Comparison of ENCODE assay signal across 1 cellular context in the genomic region with DNA sequence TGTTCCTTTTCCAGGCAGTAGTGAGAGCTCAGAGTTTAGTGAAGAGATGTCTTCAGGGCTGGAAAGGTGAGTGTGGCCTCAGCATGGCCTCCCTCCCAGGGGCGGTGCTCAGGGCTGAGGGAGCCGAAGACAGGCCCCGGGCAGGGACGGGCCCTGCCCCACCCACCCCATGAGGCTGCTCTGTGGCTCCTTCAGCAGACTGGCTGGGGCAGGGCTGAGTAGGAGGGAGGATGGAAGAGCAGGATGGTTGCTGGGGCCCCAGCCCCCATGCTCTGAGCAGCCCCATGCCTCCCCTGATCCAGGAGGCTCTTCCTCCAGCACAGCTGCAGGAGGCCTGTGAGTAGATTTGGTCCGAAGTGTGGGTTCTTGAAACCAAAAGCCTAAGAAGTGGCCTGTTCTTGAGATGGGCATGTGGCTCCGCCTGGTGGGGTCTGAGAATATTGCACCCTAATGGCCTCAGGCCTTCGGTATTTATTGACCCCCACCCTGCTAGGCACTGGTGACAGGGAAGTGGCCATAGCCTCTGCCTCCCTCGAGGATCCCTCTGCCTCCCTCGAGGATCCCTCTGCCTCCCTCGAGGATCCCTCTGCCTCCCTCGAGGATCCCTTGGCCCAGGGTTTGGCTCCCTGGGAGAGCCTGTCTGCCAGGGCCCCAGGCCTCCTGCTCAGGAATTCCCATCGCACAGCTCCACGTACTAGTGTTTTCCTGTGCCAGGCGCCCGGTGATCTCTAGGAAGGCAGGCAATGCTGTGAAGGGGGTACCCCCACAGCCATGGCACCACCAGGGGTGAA.
TF ChIP-seq lines count a peak whose summit lies in the region.

No MANE protein-coding gene starts in this region.

TF ChIP-seq in HepG2, 621 proteins besides CTCF, POLR2A, EP300 and RAD21 (continued from another document):
- TF ChIP-seq, protein P1, sequence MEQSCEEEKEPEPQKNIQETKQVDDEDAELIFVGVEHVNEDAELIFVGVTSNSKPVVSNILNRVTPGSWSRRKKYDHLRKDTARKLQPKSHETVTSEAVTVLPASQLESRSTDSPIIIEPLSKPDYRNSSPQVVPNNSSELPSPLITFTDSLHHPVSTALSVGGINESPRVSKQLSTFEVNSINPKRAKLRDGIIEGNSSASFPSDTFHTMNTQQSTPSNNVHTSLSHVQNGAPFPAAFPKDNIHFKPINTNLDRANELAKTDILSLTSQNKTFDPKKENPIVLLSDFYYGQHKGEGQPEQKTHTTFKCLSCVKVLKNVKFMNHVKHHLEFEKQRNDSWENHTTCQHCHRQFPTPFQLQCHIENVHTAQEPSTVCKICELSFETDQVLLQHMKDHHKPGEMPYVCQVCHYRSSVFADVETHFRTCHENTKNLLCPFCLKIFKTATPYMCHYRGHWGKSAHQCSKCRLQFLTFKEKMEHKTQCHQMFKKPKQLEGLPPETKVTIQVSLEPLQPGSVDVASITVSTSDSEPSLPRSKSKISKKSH (CRISPR knock-in tag; IDR thresholded peaks at IDR 0.05; ENCODE audit: borderline replicate concordance), result 0 out of 2 replicates have a peak, but pooled peaks have one; percentile 14
- TF ChIP-seq, protein P2, sequence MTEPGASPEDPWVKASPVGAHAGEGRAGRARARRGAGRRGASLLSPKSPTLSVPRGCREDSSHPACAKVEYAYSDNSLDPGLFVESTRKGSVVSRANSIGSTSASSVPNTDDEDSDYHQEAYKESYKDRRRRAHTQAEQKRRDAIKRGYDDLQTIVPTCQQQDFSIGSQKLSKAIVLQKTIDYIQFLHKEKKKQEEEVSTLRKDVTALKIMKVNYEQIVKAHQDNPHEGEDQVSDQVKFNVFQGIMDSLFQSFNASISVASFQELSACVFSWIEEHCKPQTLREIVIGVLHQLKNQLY (CRISPR knock-in tag; IDR thresholded peaks at IDR 0.05), result no peak
- TF ChIP-seq ZNF282 (IDR thresholded peaks at IDR 0.05; ENCODE audit: partially characterized antibody), result no peak
- no peak for TF ChIP-seq SRSF1 (optimal IDR thresholded peaks at IDR 0.05; ENCODE audit: low read depth, low read length)
- TF ChIP-seq FOXO1 (CRISPR knock-in tag; IDR thresholded peaks at IDR 0.05), result 0 out of 2 replicates have a peak, but pooled peaks have one; percentile 9
- TF ChIP-seq RXRA (CRISPR knock-in tag; IDR thresholded peaks at IDR 0.05), result 0 out of 2 replicates have a peak, but pooled peaks have one; percentile 23
- peak; percentile 24 for TF ChIP-seq XRCC5 (optimal IDR thresholded peaks at IDR 0.05; ENCODE audit: low read length)
- 0 out of 2 replicates have a peak, but pooled peaks have one; percentile 51 for TF ChIP-seq BORCS8-MEF2B (CRISPR knock-in tag; IDR thresholded peaks at IDR 0.05)
- TF ChIP-seq, protein P3, sequence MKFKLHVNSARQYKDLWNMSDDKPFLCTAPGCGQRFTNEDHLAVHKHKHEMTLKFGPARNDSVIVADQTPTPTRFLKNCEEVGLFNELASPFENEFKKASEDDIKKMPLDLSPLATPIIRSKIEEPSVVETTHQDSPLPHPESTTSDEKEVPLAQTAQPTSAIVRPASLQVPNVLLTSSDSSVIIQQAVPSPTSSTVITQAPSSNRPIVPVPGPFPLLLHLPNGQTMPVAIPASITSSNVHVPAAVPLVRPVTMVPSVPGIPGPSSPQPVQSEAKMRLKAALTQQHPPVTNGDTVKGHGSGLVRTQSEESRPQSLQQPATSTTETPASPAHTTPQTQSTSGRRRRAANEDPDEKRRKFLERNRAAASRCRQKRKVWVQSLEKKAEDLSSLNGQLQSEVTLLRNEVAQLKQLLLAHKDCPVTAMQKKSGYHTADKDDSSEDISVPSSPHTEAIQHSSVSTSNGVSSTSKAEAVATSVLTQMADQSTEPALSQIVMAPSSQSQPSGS (CRISPR knock-in tag; IDR thresholded peaks at IDR 0.05), result no peak
- no peak for TF ChIP-seq KDM5A (IDR thresholded peaks at IDR 0.05; ENCODE audit: borderline replicate concordance, low read length)
- no peak for TF ChIP-seq FLYWCH1 (CRISPR knock-in tag; IDR thresholded peaks at IDR 0.05)
- TF ChIP-seq RAD51 (IDR thresholded peaks at IDR 0.05; ENCODE audit: borderline replicate concordance), result no peak
- TF ChIP-seq MTF2 (CRISPR knock-in tag; IDR thresholded peaks at IDR 0.05; ENCODE audit: borderline replicate concordance), result no peak
- TF ChIP-seq, protein P4, sequence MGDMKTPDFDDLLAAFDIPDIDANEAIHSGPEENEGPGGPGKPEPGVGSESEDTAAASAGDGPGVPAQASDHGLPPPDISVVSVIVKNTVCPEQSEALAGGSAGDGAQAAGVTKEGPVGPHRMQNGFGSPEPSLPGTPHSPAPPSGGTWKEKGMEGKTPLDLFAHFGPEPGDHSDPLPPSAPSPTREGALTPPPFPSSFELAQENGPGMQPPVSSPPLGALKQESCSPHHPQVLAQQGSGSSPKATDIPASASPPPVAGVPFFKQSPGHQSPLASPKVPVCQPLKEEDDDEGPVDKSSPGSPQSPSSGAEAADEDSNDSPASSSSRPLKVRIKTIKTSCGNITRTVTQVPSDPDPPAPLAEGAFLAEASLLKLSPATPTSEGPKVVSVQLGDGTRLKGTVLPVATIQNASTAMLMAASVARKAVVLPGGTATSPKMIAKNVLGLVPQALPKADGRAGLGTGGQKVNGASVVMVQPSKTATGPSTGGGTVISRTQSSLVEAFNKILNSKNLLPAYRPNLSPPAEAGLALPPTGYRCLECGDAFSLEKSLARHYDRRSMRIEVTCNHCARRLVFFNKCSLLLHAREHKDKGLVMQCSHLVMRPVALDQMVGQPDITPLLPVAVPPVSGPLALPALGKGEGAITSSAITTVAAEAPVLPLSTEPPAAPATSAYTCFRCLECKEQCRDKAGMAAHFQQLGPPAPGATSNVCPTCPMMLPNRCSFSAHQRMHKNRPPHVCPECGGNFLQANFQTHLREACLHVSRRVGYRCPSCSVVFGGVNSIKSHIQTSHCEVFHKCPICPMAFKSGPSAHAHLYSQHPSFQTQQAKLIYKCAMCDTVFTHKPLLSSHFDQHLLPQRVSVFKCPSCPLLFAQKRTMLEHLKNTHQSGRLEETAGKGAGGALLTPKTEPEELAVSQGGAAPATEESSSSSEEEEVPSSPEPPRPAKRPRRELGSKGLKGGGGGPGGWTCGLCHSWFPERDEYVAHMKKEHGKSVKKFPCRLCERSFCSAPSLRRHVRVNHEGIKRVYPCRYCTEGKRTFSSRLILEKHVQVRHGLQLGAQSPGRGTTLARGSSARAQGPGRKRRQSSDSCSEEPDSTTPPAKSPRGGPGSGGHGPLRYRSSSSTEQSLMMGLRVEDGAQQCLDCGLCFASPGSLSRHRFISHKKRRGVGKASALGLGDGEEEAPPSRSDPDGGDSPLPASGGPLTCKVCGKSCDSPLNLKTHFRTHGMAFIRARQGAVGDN (CRISPR knock-in tag; IDR thresholded peaks at IDR 0.05), result peak; percentile 30; the same call in 1 of the 2 replicates
- TF ChIP-seq ADNP (CRISPR knock-in tag; IDR thresholded peaks at IDR 0.05), result no peak
- TF ChIP-seq MED1 (CRISPR knock-in tag; IDR thresholded peaks at IDR 0.05), result no peak
- no peak for TF ChIP-seq HCFC1 (IDR thresholded peaks at IDR 0.05; ENCODE audit: low read depth, low read length)
- no peak for TF ChIP-seq KDM4B (CRISPR knock-in tag; IDR thresholded peaks at IDR 0.05)
- TF ChIP-seq MAFG (CRISPR knock-in tag; IDR thresholded peaks at IDR 0.05), result no peak
- TF ChIP-seq SYNCRIP (IDR thresholded peaks at IDR 0.05; ENCODE audit: insufficient read depth, low read depth, low read length), result no peak
- TF ChIP-seq ELF3 (CRISPR knock-in tag; IDR thresholded peaks at IDR 0.05), result 0 out of 2 replicates have a peak, but pooled peaks have one; percentile 13
- no peak for TF ChIP-seq ZNF501 (CRISPR knock-in tag; IDR thresholded peaks at IDR 0.05)
- no peak for TF ChIP-seq ZNF451 (CRISPR knock-in tag; IDR thresholded peaks at IDR 0.05)
- TF ChIP-seq ZFX (CRISPR knock-in tag; IDR thresholded peaks at IDR 0.05; ENCODE audit: low read depth), result peak; percentile 18; the same call in 1 of the 2 replicates
